Comparison of ENCODE assay signal across 9 cellular contexts in genomic region chr20:41141153-41141815, GRCh38. TPM values are rescaled to one million over a fixed set of nuclear protein-coding genes. Genes with fewer than 3 reads are reported as not detected.
DNase-seq lines count a peak whose midpoint lies in the region; TF ChIP-seq lines count a peak whose summit lies in the region.
"Had no signal": no experiment of that assay in that cellular context is flagged by ENCODE, and none has a peak within 500 bp of the region (broad histone marks: within the 10 kb centered on the region; RNA-seq: fewer than 3 reads in every experiment).

No MANE protein-coding gene starts in this region.

- no peaks in the 10 kb centered on the region for H3K9me3 ChIP-seq in Karpas-422 (ENCODE audit: low read length)
- H3K9me3 ChIP-seq in stomach = no peaks in the 10 kb centered on the region

- H3K4me2 ChIP-seq in Karpas-422 (ENCODE audit: low read depth, low read length, poor library complexity, severe bottlenecking) = peak overlapping the region; percentile 94

- DNase-seq in Karpas-422 (peak; percentile 61), amniotic epithelial cell (ENCODE audit: low read depth) (peak; percentile 41), iris pigment epithelial cell (ENCODE audit: low read depth) (peak; percentile 55), stomach (no peak), NCI-H2107 treated with DMSO at 0.1 percent for 48 hours (lab: John Stamatoyannopoulos, UW; ENCODE audit: unreplicated experiment) (no peak), head of caudate nucleus (no peak), DMS 273 (lab: John Stamatoyannopoulos, UW; ENCODE audit: unreplicated experiment) (no peak)
- no peak for DNase-seq in stimulated activated CD4-positive, alpha-beta T cell treated with anti-CD3 and anti-CD28 coated beads, Interleukin-2, amount 100 ng/mL, for 48 hours
- DNase-seq: stimulated activated CD8-positive, alpha-beta memory T cell treated with anti-CD3 and anti-CD28 coated beads, Interleukin-4, amount 100 ng/mL, for 48 hours had no signal

- 57 to 62% (median 60%) methylated on average over 8 of the region's 8 CpGs for WGBS in stomach, 5 donors

- H3K9me2 ChIP-seq in Karpas-422 (replicated peaks; ENCODE audit: insufficient read depth, low read length) = no peaks in the 10 kb centered on the region

- TF ChIP-seq POLR2A in stomach (IDR thresholded peaks at IDR 0.05) = no peak

- no peak for TF ChIP-seq EP300 in stomach (IDR thresholded peaks at IDR 0.05)

- no peak overlapping the region for H2AFZ ChIP-seq in Karpas-422 (ENCODE audit: low read length)

- intact Hi-C loops in stomach (cut with DNase I; ENCODE audit: low total_unique reads) = no loop called here
- intact Hi-C loops in head of caudate nucleus (cut with DNase I) = no loop called here

- peaks cover 8% of the 10 kb centered on the region; the same call in 1 of the 2 replicates for H4K20me1 ChIP-seq in Karpas-422 (ENCODE audit: insufficient read depth, low read depth, low read length)

- no peak for TF ChIP-seq CTCF in stomach (IDR thresholded peaks at IDR 0.05)

- H3K4me1 ChIP-seq in Karpas-422 (ENCODE audit: low read length) (peaks cover 56% of the 10 kb centered on the region), stomach (peaks cover 62 to 85% (median 76%) of the 10 kb centered on the region in 4 donors)

- H3K36me3 ChIP-seq in Karpas-422 (ENCODE audit: insufficient read depth, low read length) (peaks cover 10% of the 10 kb centered on the region; the same call in 1 of the 2 replicates), stomach (peaks cover 0 to 6% (median 0%) of the 10 kb centered on the region in 4 donors)

- peak overlapping the region; percentile 6; the same call in 1 of the 2 replicates for H3K4me3 ChIP-seq in Karpas-422 (ENCODE audit: low read length)
- no peak overlapping the region for H3K4me3 ChIP-seq in stomach

- no peaks in the 10 kb centered on the region for H3K27me3 ChIP-seq in Karpas-422 (ENCODE audit: low read length)
- no peaks in the 10 kb centered on the region for H3K27me3 ChIP-seq in stomach

- H3K79me2 ChIP-seq in Karpas-422 (ENCODE audit: low read length) = peaks cover 89% of the 10 kb centered on the region

- H3K9ac ChIP-seq in Karpas-422 (ENCODE audit: low read length) = peak overlapping the region; percentile 91

- H3K27ac ChIP-seq in Karpas-422 (ENCODE audit: low read length) (peak overlapping the region; percentile 86), stomach (peak overlapping the region; percentile 26 to 97 (median 93))

RNA-seq across cellular contexts. Expression of gene PLCG1, which starts 3.9 kb away (rescaled TPM):
- 48.6 and 69.0 TPM in 2 replicates for total RNA-seq in Karpas-422 (2014; rRNA removed; shearing (Covaris generic); ENCODE audit: low replicate concordance)
- total RNA-seq in stomach = 100 to 1,000 TPM in 2 of 5 donors, 10 to 100 TPM in 3; 37.9 to 576 (median 86.1) TPM
- polyA plus RNA-seq in stomach = 10 to 100 TPM; 16.3 to 32.9 (median 17.5) TPM

Comparison
In these comparisons a context has a peak if more than half of its experiments do, and no peak if none do; other contexts are left out.
1. DNase-seq: peak in Karpas-422 (single experiment), amniotic epithelial cell (single experiment) and iris pigment epithelial cell (single experiment); none in stomach (single experiment), NCI-H2107 treated with DMSO at 0.1 percent for 48 hours (single experiment), stimulated activated CD4-positive, alpha-beta T cell treated with anti-CD3 and anti-CD28 coated beads, Interleukin-2, amount 100 ng/mL, for 48 hours (0 of 2), head of caudate nucleus (0 of 42) and DMS 273 (single experiment).